25 cellular contexts compared by ENCODE assay signal in the genomic region with DNA sequence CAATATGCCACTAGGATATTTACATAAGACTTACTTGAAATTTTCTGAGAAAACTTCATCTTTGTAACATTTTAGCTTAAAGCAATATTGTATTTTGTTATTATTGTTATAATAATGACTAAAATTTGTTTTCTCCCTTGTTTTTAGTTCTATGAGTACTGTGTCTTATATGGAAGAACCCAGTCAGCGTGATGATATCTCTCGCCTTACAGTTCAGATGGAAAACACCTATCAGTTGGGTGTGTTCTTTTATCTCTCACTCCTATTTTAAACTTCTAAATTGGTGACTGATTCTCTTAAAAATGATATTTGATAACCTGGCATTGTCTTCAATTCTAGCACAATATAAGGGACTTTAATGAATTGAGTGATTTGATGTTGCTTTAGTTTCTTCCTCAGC. TPM values are rescaled to one million over a fixed set of nuclear protein-coding genes. Genes with fewer than 3 reads are reported as not detected.
DNase-seq lines count a peak whose midpoint lies in the region; ATAC-seq lines count a peak whose summit lies in the region.
"Had no signal": no experiment of that assay in that cellular context is flagged by ENCODE, and none has a peak within 500 bp of the region (broad histone marks: within the 10 kb centered on the region; RNA-seq: fewer than 3 reads in every experiment).

No MANE protein-coding gene starts in this region.

- no peaks in the 10 kb centered on the region for H3K36me3 Mint-ChIP-seq in activated CD4-positive, alpha-beta T cell treated with anti-CD3 and anti-CD28 coated beads, Interleukin-2, amount 10 ng/mL, durations not matched to agents 24 days and 14 days (ENCODE audit: low read depth)
- H3K36me3 Mint-ChIP-seq in CD4-positive, alpha-beta memory T cell = no peaks in the 10 kb centered on the region
- H3K36me3 Mint-ChIP-seq in T-cell = no peaks in the 10 kb centered on the region
- H3K36me3 Mint-ChIP-seq: memory B cell had no signal

- CTCF ChIA-PET in CD4-positive, alpha-beta memory T cell (lab: Charles Lee; ENCODE audit: partially characterized antibody) = interaction anchor here (1.1 to 1.6 kb wide), 6 partner anchors 9 to 440 kb away, joined by 3 to 8 read pairs (median 6); no protein-coding TSS in a partner anchor
- CTCF ChIA-PET in T-cell (lab: Charles Lee) = interaction anchor here (0.6 to 1.0 kb wide), 6 partner anchors 16 to 793 kb away, joined by 3 to 5 read pairs (median 3); no protein-coding TSS in a partner anchor

- peaks cover 28% of the 10 kb centered on the region for H3K4me1 Mint-ChIP-seq in activated CD4-positive, alpha-beta T cell treated with anti-CD3 and anti-CD28 coated beads, Interleukin-2, amount 10 ng/mL, durations not matched to agents 24 days and 14 days
- H3K4me1 Mint-ChIP-seq in CD4-positive, alpha-beta memory T cell = peaks cover 18 to 28% (median 23%) of the 10 kb centered on the region in 4 donors
- H3K4me1 Mint-ChIP-seq in T-cell = peaks cover 26 to 28% (median 28%) of the 10 kb centered on the region in 3 donors
- H3K4me1 Mint-ChIP-seq: memory B cell had no signal

- H3K9me3 Mint-ChIP-seq in activated CD4-positive, alpha-beta T cell treated with anti-CD3 and anti-CD28 coated beads, Interleukin-2, amount 10 ng/mL, durations not matched to agents 24 days and 14 days = no peaks in the 10 kb centered on the region
- no peaks in the 10 kb centered on the region for H3K9me3 Mint-ChIP-seq in CD4-positive, alpha-beta memory T cell
- H3K9me3 Mint-ChIP-seq in T-cell = no peaks in the 10 kb centered on the region
- H3K9me3 Mint-ChIP-seq: memory B cell had no signal

- H3K9me3 ChIP-seq in CD4-positive, alpha-beta memory T cell (ENCODE audit: control insufficient read depth in 1 of 2, low read length in 2 of 2) = no peaks in the 10 kb centered on the region
- no peaks in the 10 kb centered on the region for H3K9me3 ChIP-seq in effector memory CD4-positive, alpha-beta T cell (ENCODE audit: control insufficient read depth, low read length)
- H3K9me3 ChIP-seq: heart left ventricle had no signal

- H3K27ac Mint-ChIP-seq in activated CD4-positive, alpha-beta T cell treated with anti-CD3 and anti-CD28 coated beads, Interleukin-2, amount 10 ng/mL, durations not matched to agents 24 days and 14 days = peak overlapping the region; percentile 52
- H3K27ac Mint-ChIP-seq in CD4-positive, alpha-beta memory T cell = peak overlapping the region; percentile 13 to 91 (median 70)
- H3K27ac Mint-ChIP-seq in T-cell = peak overlapping the region; percentile 18 to 54
- H3K27ac Mint-ChIP-seq: memory B cell had no signal

- H3K4me3 ChIP-seq in CD4-positive, alpha-beta memory T cell (ENCODE audit: low read length in 2 of 2) = peak overlapping the region; percentile 29 to 66
- peak overlapping the region; percentile 41 for H3K4me3 ChIP-seq in effector memory CD4-positive, alpha-beta T cell (ENCODE audit: insufficient read depth, low read depth, low read length, poor library complexity, severe bottlenecking)
- H3K4me3 ChIP-seq: smooth muscle cell had no signal

- intact Hi-C loops in activated CD4-positive, alpha-beta T cell treated with anti-CD3 and anti-CD28 coated beads, Interleukin-2, amount 10 ng/mL, durations not matched to agents 24 days and 14 days (cut with micrococcal nuclease) = no loop called here
- intact Hi-C loops in CD4-positive, alpha-beta memory T cell (cut with micrococcal nuclease) = loop anchor here (2.0 kb wide), 1 partner anchor 155 kb away; a partner anchor contains a TSS

- no peaks in the 10 kb centered on the region for H3K27me3 Mint-ChIP-seq in activated CD4-positive, alpha-beta T cell treated with anti-CD3 and anti-CD28 coated beads, Interleukin-2, amount 10 ng/mL, durations not matched to agents 24 days and 14 days
- H3K27me3 Mint-ChIP-seq in CD4-positive, alpha-beta memory T cell = no peaks in the 10 kb centered on the region
- H3K27me3 Mint-ChIP-seq in T-cell = no peaks in the 10 kb centered on the region
- H3K27me3 Mint-ChIP-seq: memory B cell had no signal

- no peaks in the 10 kb centered on the region for H3K27me3 ChIP-seq in CD4-positive, alpha-beta memory T cell (ENCODE audit: insufficient read depth, low read length)
- no peaks in the 10 kb centered on the region for H3K27me3 ChIP-seq in effector memory CD4-positive, alpha-beta T cell (replicated peaks; ENCODE audit: control insufficient read depth, insufficient read depth, low read length, poor library complexity, severe bottlenecking)
- H3K27me3 ChIP-seq: heart left ventricle had no signal

- POLR2A ChIA-PET in CD4-positive, alpha-beta memory T cell (lab: Charles Lee; ENCODE audit: partially characterized antibody) = interaction anchor here (0.6 to 1.7 kb wide), 3 partner anchors 155 to 469 kb away, joined by 3 to 10 read pairs (median 10); a partner anchor contains a TSS
- POLR2A ChIA-PET in T-cell (lab: Charles Lee) = interaction anchor here in 1 of 2 donors (0.7 kb wide), 1 partner anchor 18 kb away, joined by 5 read pairs; no protein-coding TSS in a partner anchor

- no peaks in the 10 kb centered on the region for H3K36me3 ChIP-seq in CD4-positive, alpha-beta memory T cell (ENCODE audit: insufficient read depth, low read length)
- no peaks in the 10 kb centered on the region for H3K36me3 ChIP-seq in effector memory CD4-positive, alpha-beta T cell (ENCODE audit: control insufficient read depth, insufficient read depth, low read length)
- H3K36me3 ChIP-seq: heart left ventricle had no signal

- H3K4me3 Mint-ChIP-seq in activated CD4-positive, alpha-beta T cell treated with anti-CD3 and anti-CD28 coated beads, Interleukin-2, amount 10 ng/mL, durations not matched to agents 24 days and 14 days = peak overlapping the region; percentile 66
- peak overlapping the region; percentile 43 to 88 (median 82) for H3K4me3 Mint-ChIP-seq in CD4-positive, alpha-beta memory T cell
- H3K4me3 Mint-ChIP-seq in T-cell = peak overlapping the region; percentile 65 to 74 (median 66)
- H3K4me3 Mint-ChIP-seq: memory B cell had no signal

- peak overlapping the region; percentile 40 for H3K27ac ChIP-seq in CD4-positive, alpha-beta memory T cell (ENCODE audit: low read depth, low read length)
- H3K27ac ChIP-seq in effector memory CD4-positive, alpha-beta T cell (ENCODE audit: insufficient read depth, low read length, poor library complexity, severe bottlenecking) = no peak overlapping the region
- H3K27ac ChIP-seq: heart left ventricle had no signal

- no peak for DNase-seq in activated CD4-positive, alpha-beta T cell treated with anti-CD3 and anti-CD28 coated beads, Interleukin-2, amount 10 ng/mL, durations not matched to agents 24 days and 14 days
- DNase-seq in activated CD4-positive, alpha-beta T cell treated with anti-CD3 and anti-CD28 coated beads, Interleukin-2, amount 50 U/mL, for 1 hour = no peak
- no peak for DNase-seq in CD4-positive, alpha-beta memory T cell
- no peak for DNase-seq in T-cell
- no peak for DNase-seq in effector memory CD4-positive, alpha-beta T cell
- DNase-seq: activated effector memory CD4-positive, alpha-beta T cell treated with Interleukin-2 at 50 U/mL for 16 hours; anterior cingulate cortex; dermis blood vessel endothelial cell; heart left ventricle; left cardiac atrium; NCI-H1092 treated with DMSO at 0.1 percent for 48 hours; NCI-H446; stimulated activated CD4-positive, alpha-beta T cell treated with anti-CD3 and anti-CD28 coated beads, Interleukin-2, amount 100 ng/mL, for 48 hours; trophoblast cell had no signal

- peak in 1 of 4 experiments; percentile 31 for ATAC-seq in T-cell (replicated peaks in 1 of 4)
- ATAC-seq in GM18520 (IDR thresholded peaks at IDR 0.05; ENCODE audit: unreplicated experiment) = no peak
- no peak for ATAC-seq in HG02798 (IDR thresholded peaks at IDR 0.05; ENCODE audit: poor library complexity, unreplicated experiment)
- no peak for ATAC-seq in GM18907 (IDR thresholded peaks at IDR 0.05; ENCODE audit: unreplicated experiment)
- ATAC-seq: heart left ventricle, left cardiac atrium had no signal

- peaks cover 22% of the 10 kb centered on the region for H3K4me1 ChIP-seq in CD4-positive, alpha-beta memory T cell (ENCODE audit: insufficient read depth, low read length)
- H3K4me1 ChIP-seq in effector memory CD4-positive, alpha-beta T cell (ENCODE audit: control insufficient read depth, insufficient read depth, low read length, poor library complexity, severe bottlenecking) = peaks cover 4% of the 10 kb centered on the region

RNA-seq across cellular contexts. Expression of a gene that starts 18.0 kb away (rescaled TPM):
- not detected in 2 replicates for total RNA-seq in activated CD4-positive, alpha-beta T cell treated with anti-CD3 and anti-CD28 coated beads, Interleukin-2, amount 10 ng/mL, durations not matched to agents 24 days and 14 days
- total RNA-seq in CD4-positive, alpha-beta memory T cell = not detected
- polyA plus RNA-seq in CD4-positive, alpha-beta memory T cell = not detected
- under 1 TPM in 1 of 5 donors, not detected in 4; 0.78 TPM for total RNA-seq in T-cell
- total RNA-seq: A673 had no signal
- polyA plus RNA-seq: smooth muscle cell had no signal

RNA-seq across cellular contexts. Expression of a gene that starts 30.8 kb away (rescaled TPM):
- not detected in 2 replicates for total RNA-seq in activated CD4-positive, alpha-beta T cell treated with anti-CD3 and anti-CD28 coated beads, Interleukin-2, amount 10 ng/mL, durations not matched to agents 24 days and 14 days
- not detected for total RNA-seq in CD4-positive, alpha-beta memory T cell
- polyA plus RNA-seq in CD4-positive, alpha-beta memory T cell = not detected
- total RNA-seq in T-cell = not detected
- total RNA-seq: A673, cardiac septum, dermis blood vessel endothelial cell, heart left ventricle, left cardiac atrium, LHCN-M2, omental fat pad, renal cortical epithelial cell, smooth muscle cell had no signal
- polyA plus RNA-seq: BJ, heart left ventricle had no signal
